Comparison of ENCODE assay signal across 14 cellular contexts in genomic region chr7:47478926-47479791, GRCh38.
DNase-seq lines count a peak whose midpoint lies in the region; ATAC-seq, FAIRE-seq and TF ChIP-seq lines count a peak whose summit lies in the region.
"Had no signal": no experiment of that assay in that cellular context is flagged by ENCODE, and none has a peak within 500 bp of the region (broad histone marks: within the 10 kb centered on the region; RNA-seq: fewer than 3 reads in every experiment).

No MANE protein-coding gene starts in this region.

- H2AFZ ChIP-seq in GM12878 (ENCODE audit: control insufficient read depth, low read depth, low read length) (no peak overlapping the region), mesenchymal stem cell (ENCODE audit: low read depth, low read length) (no peak overlapping the region)

- SMC1A ChIA-PET in GM12878 (lab: Charles Lee; ENCODE audit: uncharacterized antibody, unreplicated experiment), result no interaction called here

- POLR2A ChIA-PET in GM12878 (lab: Charles Lee), result interaction anchor here (1.2 kb wide), 1 partner anchor 25 kb away, joined by 3 read pairs; no protein-coding TSS in a partner anchor

- H2BK15ac ChIP-seq in mesenchymal stem cell (ENCODE audit: low read depth, poor library complexity, severe bottlenecking), result peak overlapping the region; percentile 92

- H2AK5ac ChIP-seq in mesenchymal stem cell (ENCODE audit: low read length, severe bottlenecking), result peak overlapping the region; percentile 62

- H3K4me2 ChIP-seq in GM12878 (ENCODE audit: control insufficient read depth, insufficient read depth), result peak overlapping the region; percentile 26; the same call in 1 of the 2 replicates
- H3K4me2 ChIP-seq in mesenchymal stem cell (ENCODE audit: low read length, poor library complexity, severe bottlenecking), result no peak overlapping the region

- CTCF ChIA-PET in GM12878 (lab: Yijun Ruan, JAX), result no interaction called here

- TF ChIP-seq EP300 in GM12878 (IDR thresholded peaks at IDR 0.05; ENCODE audit: borderline replicate concordance in 1 of 2, control insufficient read depth in 1 of 2, low read depth in 2 of 2, low read length in 2 of 2) (no peak), suprapubic skin (IDR thresholded peaks at IDR 0.05) (no peak)

- no peaks in the 10 kb centered on the region for H3K27me3 ChIP-seq in GM12878 (replicated peaks in 1 of 2; ENCODE audit: control insufficient read depth in 2 of 2, insufficient read depth in 2 of 2, low read length in 1 of 2)
- peaks cover 0 to 6% of the 10 kb centered on the region in 2 experiments for H3K27me3 ChIP-seq in mesenchymal stem cell (ENCODE audit: control insufficient read depth in 1 of 2, insufficient read depth in 1 of 2, low read length in 2 of 2)
- H3K27me3 ChIP-seq in testis, result no peaks in the 10 kb centered on the region
- H3K27me3 ChIP-seq in suprapubic skin, result no peaks in the 10 kb centered on the region

- H3K4me3 ChIP-seq in GM12878 (peak overlapping the region; percentile 62), mesenchymal stem cell (ENCODE audit: insufficient read depth in 1 of 2, low read depth in 1 of 2, low read length in 2 of 2) (no peak overlapping the region), testis (no peak overlapping the region), suprapubic skin (no peak overlapping the region)

- no peak overlapping the region for H3K9ac ChIP-seq in GM12878 (ENCODE audit: control insufficient read depth, insufficient read depth, low read length)
- H3K9ac ChIP-seq in mesenchymal stem cell (ENCODE audit: low read length), result no peak overlapping the region

- no TSS peak for BruUV-seq in GM12878 (replicated peaks; lab: Mats Ljungman, UMichigan)

- H3K14ac ChIP-seq in mesenchymal stem cell (ENCODE audit: low read length in 2 of 2), result peak overlapping the region; percentile 46 to 73

- H3K4ac ChIP-seq in mesenchymal stem cell (ENCODE audit: low read depth in 1 of 2, low read length in 2 of 2), result peak overlapping the region; percentile 42 to 62

- no peak for TF ChIP-seq RAD21 in GM12878 (IDR thresholded peaks at IDR 0.05; ENCODE audit: insufficient read depth, low read depth, low read length)

- peak overlapping the region; percentile 52 for H4K8ac ChIP-seq in mesenchymal stem cell (ENCODE audit: low read length)

- no peak for FAIRE-seq in GM12878 (lab: Jason Lieb, UNC)
- FAIRE-seq: RCC 7860 had no signal

- H3K79me1 ChIP-seq in mesenchymal stem cell (replicated peaks; ENCODE audit: low read length, poor library complexity, severe bottlenecking), result peaks cover 52% of the 10 kb centered on the region

- peaks cover 45% of the 10 kb centered on the region for H3K4me1 ChIP-seq in GM12878 (ENCODE audit: control insufficient read depth, insufficient read depth, low read length)
- H3K4me1 ChIP-seq in mesenchymal stem cell (ENCODE audit: control insufficient read depth, insufficient read depth, low read depth, low read length), result peaks cover 59% of the 10 kb centered on the region
- peaks cover 86% of the 10 kb centered on the region for H3K4me1 ChIP-seq in testis
- H3K4me1 ChIP-seq in suprapubic skin, result peaks cover 56% of the 10 kb centered on the region

- H3K27ac ChIP-seq in GM12878 (ENCODE audit: control insufficient read depth, insufficient read depth) (peak overlapping the region; percentile 2; the same call in 1 of the 2 replicates), mesenchymal stem cell (ENCODE audit: low read length, poor library complexity, severe bottlenecking) (no peak overlapping the region), testis (peak overlapping the region; percentile 68 to 70), suprapubic skin (no peak overlapping the region)
- H3K27ac ChIP-seq: 22Rv1 had no signal

- DNase-seq in NCI-H1417 (lab: John Stamatoyannopoulos, UW) (peak in 2 of 3 experiments; percentile 35 to 52), NCI-H1417 treated with DMSO at 0.1 percent for 48 hours (lab: John Stamatoyannopoulos, UW) (no peak), GM12878 (ENCODE audit: low read depth, low spot score) (no peak), mesenchymal stem cell (no peak), testis (no peak), suprapubic skin (ENCODE audit: low spot score in 2 of 2) (no peak), amniotic stem cell (lab: John Stamatoyannopoulos, UW) (no peak), LoVo (ENCODE audit: low spot score) (no peak)
- DNase-seq: activated T-cell treated with anti-CD3 and anti-CD28 coated beads, Interleukin-2, amount 50 U/mL, for 4 hours; NCI-H446; stimulated activated naive CD8-positive, alpha-beta T cell treated with anti-CD3 and anti-CD28 coated beads, Interleukin-15, amount 100 ng/mL, for 72 hours had no signal

- RAD21 ChIA-PET in GM12878 (lab: Charles Lee; ENCODE audit: unreplicated experiment), result no interaction called here

- H3K79me2 ChIP-seq in GM12878 (ENCODE audit: control insufficient read depth, insufficient read depth, low read length), result peaks cover 2% of the 10 kb centered on the region

- TF ChIP-seq POLR2A in GM12878 (IDR thresholded peaks at IDR 0.05; ENCODE audit: low read depth, low read length), result no peak
- no peak for TF ChIP-seq POLR2A in testis (IDR thresholded peaks at IDR 0.05)
- no peak for TF ChIP-seq POLR2A in suprapubic skin (IDR thresholded peaks at IDR 0.05)

- H2BK5ac ChIP-seq in mesenchymal stem cell (ENCODE audit: low read depth, low read length, poor library complexity, severe bottlenecking), result no peak overlapping the region

- H3K9me3 ChIP-seq in GM12878 (replicated peaks; ENCODE audit: control insufficient read depth, insufficient read depth, low read length) (no peaks in the 10 kb centered on the region), mesenchymal stem cell (ENCODE audit: control insufficient read depth, low read length) (no peaks in the 10 kb centered on the region), testis (no peaks in the 10 kb centered on the region), suprapubic skin (no peaks in the 10 kb centered on the region)

- peak overlapping the region; percentile 20 to 90 for H2BK12ac ChIP-seq in mesenchymal stem cell (ENCODE audit: low read length in 2 of 2)

- peak overlapping the region; percentile 62 for H2BK120ac ChIP-seq in mesenchymal stem cell (ENCODE audit: low read depth, low read length)

- no peaks in the 10 kb centered on the region for H3K36me3 ChIP-seq in GM12878 (ENCODE audit: control insufficient read depth in 2 of 2, insufficient read depth in 2 of 2, low read length in 1 of 2)
- peaks cover 0 to 36% of the 10 kb centered on the region in 2 experiments for H3K36me3 ChIP-seq in mesenchymal stem cell (ENCODE audit: control insufficient read depth in 1 of 2, insufficient read depth in 2 of 2, low read depth in 1 of 2, low read length in 2 of 2)
- no peaks in the 10 kb centered on the region for H3K36me3 ChIP-seq in testis (ENCODE audit: low read depth, missing control alignments)
- no peaks in the 10 kb centered on the region for H3K36me3 ChIP-seq in suprapubic skin

- no peak for TF ChIP-seq CTCF in GM12878 (IDR thresholded peaks at IDR 0.05 in 2 of 3, conservative IDR thresholded peaks at IDR 0.05 in 1 of 3; ENCODE audit: control insufficient read depth in 2 of 3, extremely low read depth in 1 of 3, insufficient read depth in 1 of 3, low read depth in 3 of 3, low read length in 3 of 3)
- TF ChIP-seq CTCF in testis (IDR thresholded peaks at IDR 0.05), result no peak
- TF ChIP-seq CTCF in suprapubic skin (IDR thresholded peaks at IDR 0.05), result no peak

- no peak for ATAC-seq in GM12878
- ATAC-seq: activated T-cell treated with anti-CD3 and anti-CD28 coated beads, Interleukin-2, amount 50 U/mL, for 4 hours; HCT116; stimulated activated naive CD8-positive, alpha-beta T cell treated with anti-CD3 and anti-CD28 coated beads, Interleukin-15, amount 100 ng/mL, for 72 hours had no signal

- no peaks in the 10 kb centered on the region for H4K20me1 ChIP-seq in GM12878 (ENCODE audit: control insufficient read depth, insufficient read depth)

- peak overlapping the region; percentile 34 for H4K91ac ChIP-seq in mesenchymal stem cell (ENCODE audit: low read length)

- intact Hi-C loops in GM12878 (cut with micrococcal nuclease; ENCODE audit: unreplicated experiment), result no loop called here
- intact Hi-C loops in testis (cut with DNase I; ENCODE audit: low total_unique reads), result no loop called here

- in situ Hi-C loops in GM12878 (cut with MboI), result no loop called here

- H3K23ac ChIP-seq in mesenchymal stem cell (ENCODE audit: low read length in 2 of 2), result peak overlapping the region in 1 of 2 experiments; percentile 54

- 66% methylated on average over 18 of the region's 18 CpGs for WGBS in GM12878 (ENCODE audit: insufficient coverage, insufficient replicate concordance, low lambda C conversion rate, missing lambda C conversion rate)
- 88% methylated on average over 11 of the region's 18 CpGs for WGBS in mesenchymal stem cell
- WGBS in testis, 2 donors, result 75 to 81% methylated on average over 9 to 13 of the region's 18 CpGs
- WGBS in suprapubic skin, result 79% methylated on average over 15 of the region's 18 CpGs

- H3K18ac ChIP-seq in mesenchymal stem cell (ENCODE audit: low read depth in 1 of 2, low read length in 2 of 2), result peak overlapping the region; percentile 63 to 81

TF ChIP-seq in GM12878, 131 proteins besides CTCF, POLR2A, EP300 and RAD21 (continues in another document):
- TF ChIP-seq MTA2 (IDR thresholded peaks at IDR 0.05; ENCODE audit: low read depth) (no peak), FOXM1 (IDR thresholded peaks at IDR 0.05; ENCODE audit: low read depth, low read length) (no peak), HDAC6 (IDR thresholded peaks at IDR 0.05; ENCODE audit: unreplicated experiment) (no peak), HDGF (IDR thresholded peaks at IDR 0.05) (no peak), TAF1 (IDR thresholded peaks at IDR 0.05; ENCODE audit: borderline replicate concordance, low read depth, low read length) (no peak), NBN (IDR thresholded peaks at IDR 0.05) (no peak), YBX1 (IDR thresholded peaks at IDR 0.05) (no peak), MAX (IDR thresholded peaks at IDR 0.05; ENCODE audit: low read depth, low read length) (no peak), JUNB (IDR thresholded peaks at IDR 0.05) (no peak), HSF1 (IDR thresholded peaks at IDR 0.05; ENCODE audit: low read depth, low read length) (no peak)

Comparison
In these comparisons a context has a peak if more than half of its experiments do, and no peak if none do; other contexts are left out.
1. DNase-seq: peak in NCI-H1417 (2 of 3); none in NCI-H1417 treated with DMSO at 0.1 percent for 48 hours (single experiment), GM12878 (single experiment), mesenchymal stem cell (single experiment), testis (single experiment), suprapubic skin (0 of 2), amniotic stem cell (single experiment) and LoVo (single experiment).
2. H3K27ac ChIP-seq: peak in GM12878 (single experiment) and testis (2 of 2); none in mesenchymal stem cell (single experiment) and suprapubic skin (single experiment).